In the genomic region with DNA sequence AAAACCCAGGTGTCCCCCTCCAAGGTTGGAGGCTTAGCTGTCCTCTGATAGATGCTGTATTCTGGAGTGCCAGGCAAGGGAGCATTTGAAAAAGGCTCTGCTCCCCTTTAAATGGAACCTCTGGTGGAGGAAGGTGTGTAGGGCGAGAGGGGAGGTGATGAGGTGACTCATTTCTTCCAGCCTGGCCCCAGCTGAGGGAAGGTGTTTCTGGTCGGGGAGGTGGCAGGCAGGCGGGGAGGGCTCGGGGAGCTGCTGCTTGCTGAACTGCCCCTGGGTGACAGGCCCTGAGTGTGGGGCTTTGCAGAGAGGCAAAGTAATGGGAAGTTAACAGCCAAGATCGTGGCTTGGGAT, we compare ENCODE assay signal across 9 cellular contexts. TPM values are rescaled to one million over a fixed set of nuclear protein-coding genes. Genes with fewer than 3 reads are reported as not detected.
DNase-seq lines count a peak whose midpoint lies in the region; ATAC-seq and TF ChIP-seq lines count a peak whose summit lies in the region.
"Had no signal": no experiment of that assay in that cellular context is flagged by ENCODE, and none has a peak within 500 bp of the region (broad histone marks: within the 10 kb centered on the region; RNA-seq: fewer than 3 reads in every experiment).

No MANE protein-coding gene starts in this region.

- H3K27ac Mint-ChIP-seq in dendritic cell treated with granulocyte-macrophage colony-stimulating factor and Interleukin-4, amounts not matched to agents 40 ng/mL and 50 ng/mL, for 4 days = peak overlapping the region; percentile 75

- H3K9me3 Mint-ChIP-seq in dendritic cell treated with granulocyte-macrophage colony-stimulating factor and Interleukin-4, amounts not matched to agents 40 ng/mL and 50 ng/mL, for 4 days = no peaks in the 10 kb centered on the region

- no peaks in the 10 kb centered on the region for H3K27me3 ChIP-seq in left ventricle myocardium inferior (ENCODE audit: low read depth)

- DNase-seq in Right ventricle myocardium inferior (ENCODE audit: missing footprints) (peak; percentile 63), left ventricle myocardium inferior (no peak), UCSD-AML1 (lab: John Stamatoyannopoulos, UW; ENCODE audit: unreplicated experiment) (peak; percentile 38), NCI-H82 (lab: John Stamatoyannopoulos, UW) (no peak)
- DNase-seq in stimulated activated CD8-positive, alpha-beta memory T cell treated with anti-CD3 and anti-CD28 coated beads, Interleukin-2, amount 100 ng/mL, for 48 hours (ENCODE audit: low read depth in 2 of 2) = peak; percentile 76

- no peak overlapping the region for H3K4me3 ChIP-seq in left ventricle myocardium inferior

- no peak for ATAC-seq in Right ventricle myocardium inferior
- ATAC-seq in GM18861 (IDR thresholded peaks at IDR 0.05; ENCODE audit: unreplicated experiment) = no peak
- ATAC-seq in HG02840 (IDR thresholded peaks at IDR 0.05; ENCODE audit: low FRiP score, unreplicated experiment) = no peak

- H3K27me3 Mint-ChIP-seq in dendritic cell treated with granulocyte-macrophage colony-stimulating factor and Interleukin-4, amounts not matched to agents 40 ng/mL and 50 ng/mL, for 4 days = no peaks in the 10 kb centered on the region

- H3K36me3 Mint-ChIP-seq in dendritic cell treated with granulocyte-macrophage colony-stimulating factor and Interleukin-4, amounts not matched to agents 40 ng/mL and 50 ng/mL, for 4 days (ENCODE audit: low read depth) = peaks cover 85% of the 10 kb centered on the region

- no peaks in the 10 kb centered on the region for H3K9me3 ChIP-seq in left ventricle myocardium inferior (replicated peaks)

- peaks cover 14% of the 10 kb centered on the region for H3K4me1 ChIP-seq in left ventricle myocardium inferior

- intact Hi-C loops in Right ventricle myocardium inferior (cut with DNase I) = no loop called here
- intact Hi-C loops in left ventricle myocardium inferior (cut with micrococcal nuclease) = no loop called here
- intact Hi-C loops in dendritic cell treated with granulocyte-macrophage colony-stimulating factor and Interleukin-4, amounts not matched to agents 40 ng/mL and 50 ng/mL, for 4 days (cut with micrococcal nuclease) = no loop called here

- H3K4me1 Mint-ChIP-seq in dendritic cell treated with granulocyte-macrophage colony-stimulating factor and Interleukin-4, amounts not matched to agents 40 ng/mL and 50 ng/mL, for 4 days (ENCODE audit: low read depth) = peaks cover 98% of the 10 kb centered on the region

- H3K4me3 Mint-ChIP-seq in dendritic cell treated with granulocyte-macrophage colony-stimulating factor and Interleukin-4, amounts not matched to agents 40 ng/mL and 50 ng/mL, for 4 days = peak overlapping the region; percentile 4

- H3K27ac ChIP-seq in left ventricle myocardium inferior (replicated peaks) = no peak overlapping the region

- TF ChIP-seq CTCF in left ventricle myocardium inferior (IDR thresholded peaks at IDR 0.05; ENCODE audit: borderline replicate concordance) = no peak

- H3K36me3 ChIP-seq in left ventricle myocardium inferior = no peaks in the 10 kb centered on the region

RNA-seq across cellular contexts. Expression of a gene that starts 18.8 kb away (rescaled TPM):
- total RNA-seq in Right ventricle myocardium inferior (4.5 TPM), left ventricle myocardium inferior (3.5 TPM)
- total RNA-seq: SK-MEL-5 had no signal

RNA-seq across cellular contexts. Expression of a gene that starts 57.1 kb away (rescaled TPM):
- total RNA-seq in Right ventricle myocardium inferior (98.3 TPM), left ventricle myocardium inferior (98.6 TPM)

Comparison
In these comparisons a context has a peak if more than half of its experiments do, and no peak if none do; other contexts are left out.
1. DNase-seq: peak in Right ventricle myocardium inferior (single experiment), UCSD-AML1 (single experiment) and stimulated activated CD8-positive, alpha-beta memory T cell treated with anti-CD3 and anti-CD28 coated beads, Interleukin-2, amount 100 ng/mL, for 48 hours (2 of 2); none in left ventricle myocardium inferior (single experiment) and NCI-H82 (single experiment).